Comparison of ENCODE assay signal across 9 cellular contexts in genomic region chr10:86376852-86377796, GRCh38. TPM values are rescaled to one million over a fixed set of nuclear protein-coding genes. Genes with fewer than 3 reads are reported as not detected.
A peak's percentile ranks its signal among the peaks of the same experiment; 100 is the strongest.
DNase-seq lines count a peak whose midpoint lies in the region; ATAC-seq and TF ChIP-seq lines count a peak whose summit lies in the region.
"Had no signal": no experiment of that assay in that cellular context is flagged by ENCODE, and none has a peak within 500 bp of the region (broad histone marks: within the 10 kb centered on the region; RNA-seq: fewer than 3 reads in every experiment).

No MANE protein-coding gene starts in this region.

- 0 out of 2 replicates have a peak overlapping the region, but pooled peaks have one; percentile 6 for H3K4me3 ChIP-seq in BE2C (ENCODE audit: low read depth, low read length)
- H3K4me3 ChIP-seq in endodermal cell (ENCODE audit: low read length) = no peak overlapping the region
- H3K4me3 ChIP-seq in mucosa of descending colon = no peak overlapping the region
- H3K4me3 ChIP-seq: SJCRH30 had no signal

- intact Hi-C loops in mucosa of descending colon (cut with DNase I, micrococcal nuclease) = loop anchor here (10.0 kb wide), 1 partner anchor 1832 kb away; no protein-coding TSS in a partner anchor

- no peaks in the 10 kb centered on the region for H3K36me3 Mint-ChIP-seq in endodermal cell (ENCODE audit: low read depth)

- peak; percentile 95 for ATAC-seq in GM18867 (IDR thresholded peaks at IDR 0.05; ENCODE audit: unreplicated experiment)
- ATAC-seq in HG03064 (IDR thresholded peaks at IDR 0.05; ENCODE audit: low read depth, unreplicated experiment) = peak; percentile 96
- peak; percentile 98 for ATAC-seq in mucosa of descending colon

- no peak overlapping the region for H3K9ac ChIP-seq in endodermal cell (ENCODE audit: extremely low read depth, low read length, poor library complexity, severe bottlenecking)

- H3K36me3 ChIP-seq in BE2C = no peaks in the 10 kb centered on the region
- H3K36me3 ChIP-seq in endodermal cell (ENCODE audit: control insufficient read depth, insufficient read depth, low read length) = no peaks in the 10 kb centered on the region
- H3K36me3 ChIP-seq in mucosa of descending colon (ENCODE audit: low read depth) = no peaks in the 10 kb centered on the region
- H3K36me3 ChIP-seq: SJCRH30 had no signal

- TF ChIP-seq CTCF in BE2C (IDR thresholded peaks at IDR 0.05; ENCODE audit: low read depth, low read length) (peak; percentile 70), endodermal cell (conservative IDR thresholded peaks at IDR 0.05) (peak; percentile 100), mucosa of descending colon (IDR thresholded peaks at IDR 0.05) (peak; percentile 99)

- H3K4me3 Mint-ChIP-seq in endodermal cell = peak overlapping the region; percentile 25

- H3K27me3 Mint-ChIP-seq in endodermal cell (ENCODE audit: insufficient read depth) = peaks cover 60% of the 10 kb centered on the region

- no peak overlapping the region for H3K27ac Mint-ChIP-seq in endodermal cell

- H3K4me1 ChIP-seq in BE2C (no peaks in the 10 kb centered on the region), endodermal cell (ENCODE audit: control insufficient read depth, insufficient read depth, low read length) (no peaks in the 10 kb centered on the region), mucosa of descending colon (ENCODE audit: low read depth) (peaks cover 6% of the 10 kb centered on the region)
- H3K4me1 ChIP-seq: SJCRH30 had no signal

- H3K9me3 ChIP-seq in BE2C (no peaks in the 10 kb centered on the region), endodermal cell (ENCODE audit: control insufficient read depth, low read length) (no peaks in the 10 kb centered on the region), mucosa of descending colon (no peaks in the 10 kb centered on the region)
- H3K9me3 ChIP-seq: SJCRH30 had no signal

- H3K27me3 ChIP-seq in BE2C (no peaks in the 10 kb centered on the region), endodermal cell (ENCODE audit: control insufficient read depth, insufficient read depth, low read length, poor library complexity, severe bottlenecking) (peaks cover 42% of the 10 kb centered on the region)
- H3K27me3 ChIP-seq: SJCRH30 had no signal

- H3K9me3 Mint-ChIP-seq in endodermal cell = no peaks in the 10 kb centered on the region

- DNase-seq in BE2C = peak; percentile 80
- peak; percentile 67 for DNase-seq in NCI-H748 (lab: John Stamatoyannopoulos, UW; ENCODE audit: unreplicated experiment)
- peak; percentile 42 to 61 for DNase-seq in activated CD8-positive, alpha-beta memory T cell treated with anti-CD3 and anti-CD28 coated beads for 4 hours (ENCODE audit: low read depth in 2 of 2)
- DNase-seq in endodermal cell = peak; percentile 98
- peak; percentile 78 to 91 (median 84) for DNase-seq in mucosa of descending colon
- DNase-seq in stimulated activated CD8-positive, alpha-beta memory T cell treated with anti-CD3 and anti-CD28 coated beads, Interleukin-7, amount 100 ng/mL, for 24 hours (ENCODE audit: low read depth) = peak; percentile 73

- no peak overlapping the region for H3K27ac ChIP-seq in endodermal cell (ENCODE audit: low read depth, low read length)
- H3K27ac ChIP-seq: SJCRH30 had no signal

- 12 to 31% methylated on average over 40 to 68 of the region's 68 CpGs for WGBS in endodermal cell (ENCODE audit: insufficient coverage in 1 of 2, insufficient read length in 1 of 2), 2 experiments

- H3K4me1 Mint-ChIP-seq in endodermal cell = no peaks in the 10 kb centered on the region

RNA-seq across cellular contexts. Expression of gene GRID1, which starts 10.5 kb away (rescaled TPM):
- polyA plus RNA-seq in BE2C (2012; ENCODE audit: insufficient read depth, insufficient read length, low read depth) = 55.8 TPM
- under 1 TPM; 0.13 to 0.53 TPM for total RNA-seq in endodermal cell
- 1.1 TPM for polyA plus RNA-seq in endodermal cell (2013, experiment 1 of 2)
- polyA plus RNA-seq in endodermal cell (2013, experiment 2 of 2) = 0.87 TPM
- 1 to 10 TPM in 1 of 3 donors, under 1 TPM in 2; 0.61 to 1.9 (median 0.87) TPM for total RNA-seq in mucosa of descending colon
- total RNA-seq: SJCRH30 had no signal
